In the genomic region with DNA sequence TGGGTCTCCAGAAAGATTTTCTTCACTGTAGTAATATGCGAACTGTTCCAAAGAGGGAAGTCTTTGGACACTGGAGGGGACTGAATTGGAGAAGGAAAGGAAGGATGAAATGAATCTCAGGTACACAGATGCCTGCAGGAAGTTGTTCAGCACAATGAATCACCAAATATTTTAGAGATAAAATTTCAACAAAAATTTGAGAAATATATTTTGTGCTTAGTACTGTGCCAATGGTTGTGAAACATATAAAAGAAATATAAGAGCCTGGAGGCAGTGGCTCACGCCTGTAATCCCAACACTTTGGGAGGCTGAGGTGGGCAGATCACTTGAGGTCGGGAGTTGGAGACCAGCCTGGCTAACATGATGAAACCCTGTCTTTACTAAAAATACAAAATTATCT, we compare ENCODE assay signal across 23 cellular contexts. TPM values are rescaled to one million over a fixed set of nuclear protein-coding genes. Genes with fewer than 3 reads are reported as not detected.
A peak's percentile ranks its signal among the peaks of the same experiment; 100 is the strongest.
DNase-seq lines count a peak whose midpoint lies in the region; ATAC-seq, FAIRE-seq and TF ChIP-seq lines count a peak whose summit lies in the region.
"Had no signal": no experiment of that assay in that cellular context is flagged by ENCODE, and none has a peak within 500 bp of the region (broad histone marks: within the 10 kb centered on the region; RNA-seq: fewer than 3 reads in every experiment).

No MANE protein-coding gene starts in this region.

- no peak for FAIRE-seq in bronchial epithelial cell (lab: Jason Lieb, UNC)
- FAIRE-seq: GM19239 had no signal

- no peak overlapping the region for H3K4me3 ChIP-seq in breast epithelium
- H3K4me3 ChIP-seq in bronchial epithelial cell (ENCODE audit: low read depth, low read length) = no peak overlapping the region

- H3K36me3 Mint-ChIP-seq in MCF 10A (ENCODE audit: insufficient read depth, unreplicated experiment) (peaks cover 62% of the 10 kb centered on the region), neural crest cell (ENCODE audit: low read depth) (peaks cover 3% of the 10 kb centered on the region)

- no peak for TF ChIP-seq POLR2A in breast epithelium (IDR thresholded peaks at IDR 0.05)

- H3K4me1 Mint-ChIP-seq in MCF 10A (ENCODE audit: insufficient read depth, unreplicated experiment) = peaks cover 10% of the 10 kb centered on the region
- peaks cover 35% of the 10 kb centered on the region for H3K4me1 Mint-ChIP-seq in neural crest cell
- peaks cover 34% of the 10 kb centered on the region for H3K4me1 Mint-ChIP-seq in stimulated activated naive CD8-positive, alpha-beta T cell treated with anti-CD3 and anti-CD28 coated beads, Interleukin-15, amount 100 ng/mL, for 72 hours

- H3K27ac Mint-ChIP-seq in MCF 10A (ENCODE audit: low read depth, unreplicated experiment) = no peak overlapping the region
- no peak overlapping the region for H3K27ac Mint-ChIP-seq in neural crest cell (ENCODE audit: unreplicated experiment)
- H3K27ac Mint-ChIP-seq in stimulated activated naive CD8-positive, alpha-beta T cell treated with anti-CD3 and anti-CD28 coated beads, Interleukin-15, amount 100 ng/mL, for 72 hours = peak overlapping the region in 1 of 2 donors; percentile 86
- H3K27ac Mint-ChIP-seq: B cell; CD4-positive, alpha-beta T cell had no signal

- TF ChIP-seq CTCF in MCF 10A (IDR thresholded peaks at IDR 0.05; ENCODE audit: unreplicated experiment) = no peak
- TF ChIP-seq CTCF in breast epithelium (IDR thresholded peaks at IDR 0.05) = no peak
- no peak for TF ChIP-seq CTCF in bronchial epithelial cell (IDR thresholded peaks at IDR 0.05; ENCODE audit: insufficient read depth, low read length, severe bottlenecking)
- TF ChIP-seq CTCF in neural crest cell (conservative IDR thresholded peaks at IDR 0.05) = no peak

- no peaks in the 10 kb centered on the region for H3K36me3 ChIP-seq in breast epithelium
- H3K36me3 ChIP-seq in bronchial epithelial cell (ENCODE audit: control insufficient read depth, insufficient read depth, low read length) = peaks cover 2% of the 10 kb centered on the region

- H3K4me3 Mint-ChIP-seq in MCF 10A (ENCODE audit: unreplicated experiment) = no peak overlapping the region
- H3K4me3 Mint-ChIP-seq in neural crest cell = peak overlapping the region; percentile 23
- no peak overlapping the region for H3K4me3 Mint-ChIP-seq in stimulated activated naive CD8-positive, alpha-beta T cell treated with anti-CD3 and anti-CD28 coated beads, Interleukin-15, amount 100 ng/mL, for 72 hours
- H3K4me3 Mint-ChIP-seq: B cell had no signal

- H3K9me3 Mint-ChIP-seq in MCF 10A (ENCODE audit: unreplicated experiment) = no peaks in the 10 kb centered on the region
- no peaks in the 10 kb centered on the region for H3K9me3 Mint-ChIP-seq in neural crest cell
- H3K9me3 Mint-ChIP-seq in stimulated activated naive CD8-positive, alpha-beta T cell treated with anti-CD3 and anti-CD28 coated beads, Interleukin-15, amount 100 ng/mL, for 72 hours = no peaks in the 10 kb centered on the region
- H3K9me3 Mint-ChIP-seq: CD4-positive, alpha-beta T cell had no signal

- no peaks in the 10 kb centered on the region for H3K9me3 ChIP-seq in breast epithelium
- H3K9me3 ChIP-seq: Caco-2 had no signal

- DNase-seq in MCF 10A (ENCODE audit: unreplicated experiment) (peak; percentile 53), breast epithelium (ENCODE audit: low spot score in 2 of 2) (no peak), bronchial epithelial cell (ENCODE audit: low read depth) (peak; percentile 78), neural crest cell (ENCODE audit: low read depth, low spot score) (no peak), cerebellar nuclear complex (lab: John Stamatoyannopoulos, UW) (no peak)
- no peak for DNase-seq in stimulated activated naive CD8-positive, alpha-beta T cell treated with anti-CD3 and anti-CD28 coated beads, Interleukin-15, amount 100 ng/mL, for 72 hours
- no peak for DNase-seq in activated CD4-positive, CD25-positive, alpha-beta regulatory T cell (lab: John Stamatoyannopoulos, UW)
- DNase-seq in activated CD8-positive, alpha-beta memory T cell treated with anti-CD3 and anti-CD28 coated beads, Interleukin-2, amount 50 U/mL, for 4 hours = no peak
- DNase-seq: 8988T; Caco-2; CD4-positive, alpha-beta T cell; DMS153; GF-D8; Kasumi-1; NCI-H1105 treated with DMSO at 0.1 percent for 48 hours; NCI-H1694; NCI-H510A; NCI-H748 treated with DMSO at 0.1 percent for 48 hours; OCI-M1; SIG-M5 had no signal

- H3K27me3 Mint-ChIP-seq in MCF 10A (ENCODE audit: insufficient read depth, unreplicated experiment) (no peaks in the 10 kb centered on the region), neural crest cell (ENCODE audit: low read depth) (no peaks in the 10 kb centered on the region)
- no peaks in the 10 kb centered on the region for H3K27me3 Mint-ChIP-seq in stimulated activated naive CD8-positive, alpha-beta T cell treated with anti-CD3 and anti-CD28 coated beads, Interleukin-15, amount 100 ng/mL, for 72 hours
- H3K27me3 Mint-ChIP-seq: B cell; CD4-positive, alpha-beta T cell had no signal

- H3K4me1 ChIP-seq in breast epithelium = peaks cover 4 to 7% of the 10 kb centered on the region in 2 donors
- H3K4me1 ChIP-seq: Caco-2 had no signal

- CTCF ChIA-PET in MCF 10A (lab: Yijun Ruan, JAX) = interaction anchor here (1.1 kb wide), 1 partner anchor 18 kb away, joined by 3 read pairs; no protein-coding TSS in a partner anchor

- no peak for ATAC-seq in stimulated activated naive CD8-positive, alpha-beta T cell treated with anti-CD3 and anti-CD28 coated beads, Interleukin-15, amount 100 ng/mL, for 72 hours
- ATAC-seq: HCT116 had no signal

- intact Hi-C loops in MCF 10A (cut with micrococcal nuclease) = no loop called here
- intact Hi-C loops in breast epithelium (cut with DNase I; ENCODE audit: low total_unique reads) = no loop called here

- no peaks in the 10 kb centered on the region for H3K27me3 ChIP-seq in breast epithelium
- no peaks in the 10 kb centered on the region for H3K27me3 ChIP-seq in bronchial epithelial cell (ENCODE audit: control insufficient read depth, insufficient read depth, low read length)

- POLR2A ChIA-PET in MCF 10A (lab: Yijun Ruan, JAX) = interaction anchor here (1.3 to 1.5 kb wide), 2 partner anchors 62 to 79 kb away, joined by 3 to 4 read pairs; no protein-coding TSS in a partner anchor

- H3K27ac ChIP-seq in breast epithelium = peak overlapping the region in 1 of 2 donors; percentile 13

- BruUV-seq in MCF 10A (replicated peaks; lab: Mats Ljungman, UMichigan) = no TSS peak

RNA-seq across cellular contexts. Expression of a gene that starts 3.2 kb away (rescaled TPM):
- total RNA-seq in MCF 10A (2022) = 16.2 and 16.7 TPM in 2 replicates
- total RNA-seq in breast epithelium = 100 to 1,000 TPM in 1 of 3 donors, 10 to 100 TPM in 2; 42.9 to 149 (median 47.0) TPM
- 13.2 and 15.1 TPM in 2 replicates for total RNA-seq in bronchial epithelial cell
- 25.9 and 26.5 TPM in 2 replicates for total RNA-seq in neural crest cell

RNA-seq across cellular contexts. Expression of a gene that starts 3.4 kb away (rescaled TPM):
- 59.2 and 60.4 TPM in 2 replicates for total RNA-seq in MCF 10A (2022)
- 100 to 1,000 TPM in 2 of 3 donors, 10 to 100 TPM in 1; 96.4 to 534 (median 101) TPM for total RNA-seq in breast epithelium
- 79.2 and 95.4 TPM in 2 replicates for total RNA-seq in bronchial epithelial cell
- total RNA-seq in neural crest cell = 25.2 and 26.0 TPM in 2 replicates

RNA-seq across cellular contexts. Expression of a gene that starts 29.9 kb away (rescaled TPM):
- total RNA-seq in MCF 10A (2022) (62.9 and 65.5 TPM in 2 replicates), breast epithelium (100 to 1,000 TPM; 111 to 161 (median 117) TPM), bronchial epithelial cell (34.5 and 41.3 TPM in 2 replicates), neural crest cell (52.6 and 54.8 TPM in 2 replicates)

RNA-seq across cellular contexts. Expression of a gene that starts 52.4 kb away (rescaled TPM):
- total RNA-seq in MCF 10A (2022) (173 and 188 TPM in 2 replicates), breast epithelium (100 to 1,000 TPM; 102 to 254 (median 109) TPM), bronchial epithelial cell (701 and 871 TPM in 2 replicates), neural crest cell (24.3 and 32.6 TPM in 2 replicates)

Comparison
In these comparisons a context has a peak if more than half of its experiments do, and no peak if none do; other contexts are left out.
1. DNase-seq: peak in MCF 10A (single experiment) and bronchial epithelial cell (single experiment); none in breast epithelium (0 of 2), neural crest cell (single experiment), stimulated activated naive CD8-positive, alpha-beta T cell treated with anti-CD3 and anti-CD28 coated beads, Interleukin-15, amount 100 ng/mL, for 72 hours (0 of 2), activated CD4-positive, CD25-positive, alpha-beta regulatory T cell (0 of 4), activated CD8-positive, alpha-beta memory T cell treated with anti-CD3 and anti-CD28 coated beads, Interleukin-2, amount 50 U/mL, for 4 hours (single experiment) and cerebellar nuclear complex (0 of 2).